In the genomic region with DNA sequence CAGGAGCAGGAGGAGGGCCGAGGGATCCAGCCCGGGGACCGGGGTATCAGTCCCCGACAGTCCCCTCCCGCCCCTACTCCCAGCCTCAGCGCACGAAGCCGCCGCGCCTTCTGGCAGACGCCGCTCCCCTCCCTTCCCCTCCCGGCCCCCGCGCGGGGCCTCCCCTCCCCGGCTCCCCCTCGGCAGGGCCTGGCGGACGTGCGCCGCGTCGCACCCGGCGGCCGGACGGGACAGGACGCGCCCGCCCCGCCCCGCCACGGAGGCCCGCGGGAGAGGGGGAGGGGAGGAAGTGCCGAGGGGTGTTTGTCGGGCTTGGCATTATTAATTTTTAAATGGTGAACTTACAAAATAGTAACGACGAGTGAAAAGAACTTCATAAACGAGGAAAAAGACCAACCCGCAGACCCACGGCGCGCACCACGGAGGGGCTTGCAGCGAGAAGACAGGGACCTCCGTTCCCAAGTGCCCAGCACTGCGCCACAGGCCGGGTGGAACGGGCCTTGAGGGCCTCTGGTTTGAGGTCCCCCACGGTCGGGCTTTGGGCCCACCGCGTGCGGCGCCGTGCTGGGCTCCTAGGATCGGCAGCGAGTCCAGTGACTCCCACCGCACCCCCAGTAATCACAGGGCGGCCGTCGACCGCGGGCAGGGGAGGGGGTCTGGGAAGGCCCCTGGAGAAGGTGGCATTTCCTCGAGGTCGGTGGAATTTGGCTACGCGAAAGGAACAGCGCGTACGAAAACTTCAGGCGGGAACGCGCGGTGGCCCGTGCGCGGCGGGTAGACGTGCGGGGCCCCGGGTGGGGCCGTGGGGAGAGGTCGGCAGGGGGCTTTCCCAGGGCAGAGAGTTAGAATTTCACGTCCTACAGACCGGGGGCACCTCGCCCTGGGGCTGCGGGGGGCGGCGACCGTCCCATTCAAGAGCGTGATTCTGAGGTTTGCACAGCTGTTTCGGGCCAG, we compare ENCODE assay signal across 1 cellular context.
TF ChIP-seq lines count a peak whose summit lies in the region.

No MANE protein-coding gene starts in this region.

TF ChIP-seq in K562, 482 proteins besides CTCF, POLR2A, EP300 and RAD21 (continued from another document and continues in another):
- TF ChIP-seq, protein P1, sequence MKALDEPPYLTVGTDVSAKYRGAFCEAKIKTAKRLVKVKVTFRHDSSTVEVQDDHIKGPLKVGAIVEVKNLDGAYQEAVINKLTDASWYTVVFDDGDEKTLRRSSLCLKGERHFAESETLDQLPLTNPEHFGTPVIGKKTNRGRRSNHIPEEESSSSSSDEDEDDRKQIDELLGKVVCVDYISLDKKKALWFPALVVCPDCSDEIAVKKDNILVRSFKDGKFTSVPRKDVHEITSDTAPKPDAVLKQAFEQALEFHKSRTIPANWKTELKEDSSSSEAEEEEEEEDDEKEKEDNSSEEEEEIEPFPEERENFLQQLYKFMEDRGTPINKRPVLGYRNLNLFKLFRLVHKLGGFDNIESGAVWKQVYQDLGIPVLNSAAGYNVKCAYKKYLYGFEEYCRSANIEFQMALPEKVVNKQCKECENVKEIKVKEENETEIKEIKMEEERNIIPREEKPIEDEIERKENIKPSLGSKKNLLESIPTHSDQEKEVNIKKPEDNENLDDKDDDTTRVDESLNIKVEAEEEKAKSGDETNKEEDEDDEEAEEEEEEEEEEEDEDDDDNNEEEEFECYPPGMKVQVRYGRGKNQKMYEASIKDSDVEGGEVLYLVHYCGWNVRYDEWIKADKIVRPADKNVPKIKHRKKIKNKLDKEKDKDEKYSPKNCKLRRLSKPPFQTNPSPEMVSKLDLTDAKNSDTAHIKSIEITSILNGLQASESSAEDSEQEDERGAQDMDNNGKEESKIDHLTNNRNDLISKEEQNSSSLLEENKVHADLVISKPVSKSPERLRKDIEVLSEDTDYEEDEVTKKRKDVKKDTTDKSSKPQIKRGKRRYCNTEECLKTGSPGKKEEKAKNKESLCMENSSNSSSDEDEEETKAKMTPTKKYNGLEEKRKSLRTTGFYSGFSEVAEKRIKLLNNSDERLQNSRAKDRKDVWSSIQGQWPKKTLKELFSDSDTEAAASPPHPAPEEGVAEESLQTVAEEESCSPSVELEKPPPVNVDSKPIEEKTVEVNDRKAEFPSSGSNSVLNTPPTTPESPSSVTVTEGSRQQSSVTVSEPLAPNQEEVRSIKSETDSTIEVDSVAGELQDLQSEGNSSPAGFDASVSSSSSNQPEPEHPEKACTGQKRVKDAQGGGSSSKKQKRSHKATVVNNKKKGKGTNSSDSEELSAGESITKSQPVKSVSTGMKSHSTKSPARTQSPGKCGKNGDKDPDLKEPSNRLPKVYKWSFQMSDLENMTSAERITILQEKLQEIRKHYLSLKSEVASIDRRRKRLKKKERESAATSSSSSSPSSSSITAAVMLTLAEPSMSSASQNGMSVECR (CRISPR knock-in tag; IDR thresholded peaks at IDR 0.05), result 0 out of 2 replicates have a peak, but pooled peaks have one; percentile 9
- TF ChIP-seq, protein P2, sequence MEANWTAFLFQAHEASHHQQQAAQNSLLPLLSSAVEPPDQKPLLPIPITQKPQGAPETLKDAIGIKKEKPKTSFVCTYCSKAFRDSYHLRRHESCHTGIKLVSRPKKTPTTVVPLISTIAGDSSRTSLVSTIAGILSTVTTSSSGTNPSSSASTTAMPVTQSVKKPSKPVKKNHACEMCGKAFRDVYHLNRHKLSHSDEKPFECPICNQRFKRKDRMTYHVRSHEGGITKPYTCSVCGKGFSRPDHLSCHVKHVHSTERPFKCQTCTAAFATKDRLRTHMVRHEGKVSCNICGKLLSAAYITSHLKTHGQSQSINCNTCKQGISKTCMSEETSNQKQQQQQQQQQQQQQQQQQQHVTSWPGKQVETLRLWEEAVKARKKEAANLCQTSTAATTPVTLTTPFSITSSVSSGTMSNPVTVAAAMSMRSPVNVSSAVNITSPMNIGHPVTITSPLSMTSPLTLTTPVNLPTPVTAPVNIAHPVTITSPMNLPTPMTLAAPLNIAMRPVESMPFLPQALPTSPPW (CRISPR knock-in tag; IDR thresholded peaks at IDR 0.05), result peak; percentile 88
- TF ChIP-seq FOS (IDR thresholded peaks at IDR 0.05; ENCODE audit: extremely low read depth, insufficient read length) (no peak), RBM34 (IDR thresholded peaks at IDR 0.05; ENCODE audit: borderline replicate concordance, insufficient read depth, low read length) (no peak), BHLHE40 (IDR thresholded peaks at IDR 0.05; ENCODE audit: low read length) (no peak), ZNF830 (CRISPR knock-in tag; IDR thresholded peaks at IDR 0.05) (no peak), DPF2 (IDR thresholded peaks at IDR 0.05) (no peak), EP400 (IDR thresholded peaks at IDR 0.05) (no peak), PHB2 (IDR thresholded peaks at IDR 0.05; ENCODE audit: low read depth) (no peak), ZNF766 (CRISPR knock-in tag; conservative IDR thresholded peaks at IDR 0.05) (no peak), RBM14 (IDR thresholded peaks at IDR 0.05; ENCODE audit: borderline replicate concordance, insufficient read depth, low read depth, low read length) (0 out of 2 replicates have a peak, but pooled peaks have one; percentile 56), TAF1 (IDR thresholded peaks at IDR 0.05; ENCODE audit: control insufficient read depth, extremely low read depth, insufficient read depth, low read length, severe bottlenecking) (peak; percentile 59), BCL6 (CRISPR knock-in tag; IDR thresholded peaks at IDR 0.05) (no peak), SMARCA5 (IDR thresholded peaks at IDR 0.05) (no peak), ZC3H4 (CRISPR knock-in tag; IDR thresholded peaks at IDR 0.05; ENCODE audit: borderline replicate concordance) (0 out of 2 replicates have a peak, but pooled peaks have one; percentile 19), CBFB (CRISPR knock-in tag; IDR thresholded peaks at IDR 0.05) (no peak), ZNF282 (CRISPR knock-in tag; IDR thresholded peaks at IDR 0.05) (no peak), L3MBTL2 (IDR thresholded peaks at IDR 0.05) (no peak), PRMT5 (CRISPR knock-in tag; IDR thresholded peaks at IDR 0.05) (no peak), SREBF1 (IDR thresholded peaks at IDR 0.05; ENCODE audit: borderline replicate concordance, low read depth, low read length) (no peak), RBFOX2 (IDR thresholded peaks at IDR 0.05; ENCODE audit: low read depth, low read length) (peak; percentile 80), ZNF764 (CRISPR knock-in tag; IDR thresholded peaks at IDR 0.05; ENCODE audit: low read depth) (no peak), NR3C1 (CRISPR knock-in tag; IDR thresholded peaks at IDR 0.05) (no peak), GATA2 (CRISPR knock-in tag; IDR thresholded peaks at IDR 0.05) (no peak), SPI1 (IDR thresholded peaks at IDR 0.05; ENCODE audit: borderline replicate concordance, low read depth, low read length) (0 out of 2 replicates have a peak, but pooled peaks have one; percentile 11), MYNN (IDR thresholded peaks at IDR 0.05) (no peak), MYNN (CRISPR knock-in tag; IDR thresholded peaks at IDR 0.05) (no peak), PCBP2 (IDR thresholded peaks at IDR 0.05; ENCODE audit: low read depth, low read length, poor library complexity, severe bottlenecking) (no peak), XRCC4 (IDR thresholded peaks at IDR 0.05; ENCODE audit: extremely low read depth, insufficient read depth, insufficient read length) (no peak)
- TF ChIP-seq, protein P3, sequence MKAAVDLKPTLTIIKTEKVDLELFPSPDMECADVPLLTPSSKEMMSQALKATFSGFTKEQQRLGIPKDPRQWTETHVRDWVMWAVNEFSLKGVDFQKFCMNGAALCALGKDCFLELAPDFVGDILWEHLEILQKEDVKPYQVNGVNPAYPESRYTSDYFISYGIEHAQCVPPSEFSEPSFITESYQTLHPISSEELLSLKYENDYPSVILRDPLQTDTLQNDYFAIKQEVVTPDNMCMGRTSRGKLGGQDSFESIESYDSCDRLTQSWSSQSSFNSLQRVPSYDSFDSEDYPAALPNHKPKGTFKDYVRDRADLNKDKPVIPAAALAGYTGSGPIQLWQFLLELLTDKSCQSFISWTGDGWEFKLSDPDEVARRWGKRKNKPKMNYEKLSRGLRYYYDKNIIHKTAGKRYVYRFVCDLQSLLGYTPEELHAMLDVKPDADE (conservative IDR thresholded peaks at IDR 0.05; ENCODE audit: control insufficient read depth, low read depth, low read length), result no peak
- TF ChIP-seq, protein P4, sequence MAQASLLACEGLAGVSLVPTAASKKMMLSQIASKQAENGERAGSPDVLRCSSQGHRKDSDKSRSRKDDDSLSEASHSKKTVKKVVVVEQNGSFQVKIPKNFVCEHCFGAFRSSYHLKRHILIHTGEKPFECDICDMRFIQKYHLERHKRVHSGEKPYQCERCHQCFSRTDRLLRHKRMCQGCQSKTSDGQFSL (CRISPR knock-in tag; IDR thresholded peaks at IDR 0.05), result no peak
- TF ChIP-seq, protein P4 (tag; IDR thresholded peaks at IDR 0.05), result peak in 1 of 2 experiments; percentile 51; a peak in 1 of 4 replicates
- TF ChIP-seq, protein P5, sequence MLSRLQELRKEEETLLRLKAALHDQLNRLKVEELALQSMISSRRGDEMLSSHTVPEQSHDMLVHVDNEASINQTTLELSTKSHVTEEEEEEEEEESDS (CRISPR knock-in tag; IDR thresholded peaks at IDR 0.05), result no peak
- TF ChIP-seq, protein P6, sequence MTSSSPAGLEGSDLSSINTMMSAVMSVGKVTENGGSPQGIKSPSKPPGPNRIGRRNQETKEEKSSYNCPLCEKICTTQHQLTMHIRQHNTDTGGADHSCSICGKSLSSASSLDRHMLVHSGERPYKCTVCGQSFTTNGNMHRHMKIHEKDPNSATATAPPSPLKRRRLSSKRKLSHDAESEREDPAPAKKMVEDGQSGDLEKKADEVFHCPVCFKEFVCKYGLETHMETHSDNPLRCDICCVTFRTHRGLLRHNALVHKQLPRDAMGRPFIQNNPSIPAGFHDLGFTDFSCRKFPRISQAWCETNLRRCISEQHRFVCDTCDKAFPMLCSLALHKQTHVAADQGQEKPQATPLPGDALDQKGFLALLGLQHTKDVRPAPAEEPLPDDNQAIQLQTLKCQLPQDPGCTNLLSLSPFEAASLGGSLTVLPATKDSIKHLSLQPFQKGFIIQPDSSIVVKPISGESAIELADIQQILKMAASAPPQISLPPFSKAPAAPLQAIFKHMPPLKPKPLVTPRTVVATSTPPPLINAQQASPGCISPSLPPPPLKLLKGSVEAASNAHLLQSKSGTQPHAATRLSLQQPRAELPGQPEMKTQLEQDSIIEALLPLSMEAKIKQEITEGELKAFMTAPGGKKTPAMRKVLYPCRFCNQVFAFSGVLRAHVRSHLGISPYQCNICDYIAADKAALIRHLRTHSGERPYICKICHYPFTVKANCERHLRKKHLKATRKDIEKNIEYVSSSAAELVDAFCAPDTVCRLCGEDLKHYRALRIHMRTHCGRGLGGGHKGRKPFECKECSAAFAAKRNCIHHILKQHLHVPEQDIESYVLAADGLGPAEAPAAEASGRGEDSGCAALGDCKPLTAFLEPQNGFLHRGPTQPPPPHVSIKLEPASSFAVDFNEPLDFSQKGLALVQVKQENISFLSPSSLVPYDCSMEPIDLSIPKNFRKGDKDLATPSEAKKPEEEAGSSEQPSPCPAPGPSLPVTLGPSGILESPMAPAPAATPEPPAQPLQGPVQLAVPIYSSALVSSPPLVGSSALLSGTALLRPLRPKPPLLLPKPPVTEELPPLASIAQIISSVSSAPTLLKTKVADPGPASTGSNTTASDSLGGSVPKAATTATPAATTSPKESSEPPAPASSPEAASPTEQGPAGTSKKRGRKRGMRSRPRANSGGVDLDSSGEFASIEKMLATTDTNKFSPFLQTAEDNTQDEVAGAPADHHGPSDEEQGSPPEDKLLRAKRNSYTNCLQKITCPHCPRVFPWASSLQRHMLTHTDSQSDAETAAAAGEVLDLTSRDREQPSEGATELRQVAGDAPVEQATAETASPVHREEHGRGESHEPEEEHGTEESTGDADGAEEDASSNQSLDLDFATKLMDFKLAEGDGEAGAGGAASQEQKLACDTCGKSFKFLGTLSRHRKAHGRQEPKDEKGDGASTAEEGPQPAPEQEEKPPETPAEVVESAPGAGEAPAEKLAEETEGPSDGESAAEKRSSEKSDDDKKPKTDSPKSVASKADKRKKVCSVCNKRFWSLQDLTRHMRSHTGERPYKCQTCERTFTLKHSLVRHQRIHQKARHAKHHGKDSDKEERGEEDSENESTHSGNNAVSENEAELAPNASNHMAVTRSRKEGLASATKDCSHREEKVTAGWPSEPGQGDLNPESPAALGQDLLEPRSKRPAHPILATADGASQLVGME (CRISPR knock-in tag; IDR thresholded peaks at IDR 0.05), result no peak
- TF ChIP-seq, protein P7, sequence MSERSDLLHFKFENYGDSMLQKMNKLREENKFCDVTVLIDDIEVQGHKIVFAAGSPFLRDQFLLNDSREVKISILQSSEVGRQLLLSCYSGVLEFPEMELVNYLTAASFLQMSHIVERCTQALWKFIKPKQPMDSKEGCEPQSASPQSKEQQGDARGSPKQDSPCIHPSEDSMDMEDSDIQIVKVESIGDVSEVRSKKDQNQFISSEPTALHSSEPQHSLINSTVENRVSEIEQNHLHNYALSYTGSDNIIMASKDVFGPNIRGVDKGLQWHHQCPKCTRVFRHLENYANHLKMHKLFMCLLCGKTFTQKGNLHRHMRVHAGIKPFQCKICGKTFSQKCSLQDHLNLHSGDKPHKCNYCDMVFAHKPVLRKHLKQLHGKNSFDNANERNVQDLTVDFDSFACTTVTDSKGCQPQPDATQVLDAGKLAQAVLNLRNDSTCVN (CRISPR knock-in tag; IDR thresholded peaks at IDR 0.05), result no peak
- TF ChIP-seq, protein P8, sequence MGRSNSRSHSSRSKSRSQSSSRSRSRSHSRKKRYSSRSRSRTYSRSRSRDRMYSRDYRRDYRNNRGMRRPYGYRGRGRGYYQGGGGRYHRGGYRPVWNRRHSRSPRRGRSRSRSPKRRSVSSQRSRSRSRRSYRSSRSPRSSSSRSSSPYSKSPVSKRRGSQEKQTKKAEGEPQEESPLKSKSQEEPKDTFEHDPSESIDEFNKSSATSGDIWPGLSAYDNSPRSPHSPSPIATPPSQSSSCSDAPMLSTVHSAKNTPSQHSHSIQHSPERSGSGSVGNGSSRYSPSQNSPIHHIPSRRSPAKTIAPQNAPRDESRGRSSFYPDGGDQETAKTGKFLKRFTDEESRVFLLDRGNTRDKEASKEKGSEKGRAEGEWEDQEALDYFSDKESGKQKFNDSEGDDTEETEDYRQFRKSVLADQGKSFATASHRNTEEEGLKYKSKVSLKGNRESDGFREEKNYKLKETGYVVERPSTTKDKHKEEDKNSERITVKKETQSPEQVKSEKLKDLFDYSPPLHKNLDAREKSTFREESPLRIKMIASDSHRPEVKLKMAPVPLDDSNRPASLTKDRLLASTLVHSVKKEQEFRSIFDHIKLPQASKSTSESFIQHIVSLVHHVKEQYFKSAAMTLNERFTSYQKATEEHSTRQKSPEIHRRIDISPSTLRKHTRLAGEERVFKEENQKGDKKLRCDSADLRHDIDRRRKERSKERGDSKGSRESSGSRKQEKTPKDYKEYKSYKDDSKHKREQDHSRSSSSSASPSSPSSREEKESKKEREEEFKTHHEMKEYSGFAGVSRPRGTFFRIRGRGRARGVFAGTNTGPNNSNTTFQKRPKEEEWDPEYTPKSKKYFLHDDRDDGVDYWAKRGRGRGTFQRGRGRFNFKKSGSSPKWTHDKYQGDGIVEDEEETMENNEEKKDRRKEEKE (IDR thresholded peaks at IDR 0.05; ENCODE audit: borderline replicate concordance in 1 of 2, control insufficient read depth in 1 of 2, low read depth in 2 of 2, low read length in 1 of 2), result no peak
